13 cellular contexts compared by ENCODE assay signal in genomic region chr6:169035381-169036280, GRCh38.
DNase-seq lines count a peak whose midpoint lies in the region; ATAC-seq, FAIRE-seq and TF ChIP-seq lines count a peak whose summit lies in the region.
"Had no signal": no experiment of that assay in that cellular context is flagged by ENCODE, and none has a peak within 500 bp of the region (broad histone marks: within the 10 kb centered on the region; RNA-seq: fewer than 3 reads in every experiment).

No MANE protein-coding gene starts in this region.

- peak overlapping the region; percentile 72 for H3K9ac ChIP-seq in astrocyte (ENCODE audit: low read length)
- H3K9ac ChIP-seq in skeletal muscle satellite cell (ENCODE audit: low read depth, low read length): peak overlapping the region; percentile 5

- no peak for TF ChIP-seq CTCF in astrocyte (IDR thresholded peaks at IDR 0.05; ENCODE audit: insufficient read depth, low read depth, low read length)
- no peak for TF ChIP-seq CTCF in dorsolateral prefrontal cortex (IDR thresholded peaks at IDR 0.05 in 54 of 56, conservative IDR thresholded peaks at IDR 0.05 in 2 of 56; ENCODE audit: low read depth in 1 of 56, partially characterized antibody in 56 of 56)

- H3K4me3 ChIP-seq in astrocyte (ENCODE audit: insufficient read depth, low read depth, low read length): peak overlapping the region; percentile 15
- H3K4me3 ChIP-seq in skeletal muscle satellite cell (ENCODE audit: low read length): peak overlapping the region; percentile 11
- H3K4me3 ChIP-seq in dorsolateral prefrontal cortex: no peak overlapping the region
- H3K4me3 ChIP-seq: tibial nerve had no signal

- H3K27ac ChIP-seq in astrocyte (ENCODE audit: low read depth, low read length) (peak overlapping the region; percentile 80), dorsolateral prefrontal cortex (no peak overlapping the region)
- H3K27ac ChIP-seq: tibial nerve had no signal

- peaks cover 10% of the 10 kb centered on the region for H3K9me3 Mint-ChIP-seq in astrocyte (ENCODE audit: unreplicated experiment)
- H3K9me3 Mint-ChIP-seq in activated T-helper 17 cell treated with anti-CD3 and anti-CD28 coated beads, Interleukin-2, amount 50 U/mL, for 72 hours: peaks cover 5% of the 10 kb centered on the region

- H3K27me3 ChIP-seq in astrocyte (ENCODE audit: insufficient read depth, low read length) (no peaks in the 10 kb centered on the region), skeletal muscle satellite cell (ENCODE audit: control insufficient read depth, insufficient read depth, low read length) (no peaks in the 10 kb centered on the region), dorsolateral prefrontal cortex (peaks cover 0 to under 1% (median 0%) of the 10 kb centered on the region in 45 donors)
- H3K27me3 ChIP-seq: tibial nerve had no signal

- ATAC-seq in HG03135 (IDR thresholded peaks at IDR 0.05; ENCODE audit: unreplicated experiment): no peak
- ATAC-seq in HG03354 (IDR thresholded peaks at IDR 0.05; ENCODE audit: poor library complexity, severe bottlenecking, unreplicated experiment): no peak
- no peak for ATAC-seq in activated T-helper 17 cell treated with anti-CD3 and anti-CD28 coated beads, Interleukin-2, amount 50 U/mL, for 72 hours (replicated peaks)

- peak overlapping the region; percentile 77 for H3K27ac Mint-ChIP-seq in astrocyte (ENCODE audit: unreplicated experiment)
- no peak overlapping the region for H3K27ac Mint-ChIP-seq in activated T-helper 17 cell treated with anti-CD3 and anti-CD28 coated beads, Interleukin-2, amount 50 U/mL, for 72 hours
- H3K27ac Mint-ChIP-seq: endodermal cell had no signal

- no peaks in the 10 kb centered on the region for H3K79me2 ChIP-seq in astrocyte (ENCODE audit: insufficient read depth, low read length)

- FAIRE-seq in astrocyte (lab: Jason Lieb, UNC): peak; percentile 32
- FAIRE-seq: TTC549 had no signal

- H3K4me3 Mint-ChIP-seq in astrocyte (ENCODE audit: unreplicated experiment): no peak overlapping the region
- H3K4me3 Mint-ChIP-seq in activated T-helper 17 cell treated with anti-CD3 and anti-CD28 coated beads, Interleukin-2, amount 50 U/mL, for 72 hours: no peak overlapping the region
- H3K4me3 Mint-ChIP-seq: endodermal cell had no signal

- H4K20me1 ChIP-seq in astrocyte (ENCODE audit: insufficient read depth, low read length): no peaks in the 10 kb centered on the region

- peak overlapping the region; percentile 64 for H2AFZ ChIP-seq in astrocyte (ENCODE audit: low read depth, low read length)

- no peaks in the 10 kb centered on the region for H3K9me3 ChIP-seq in astrocyte (ENCODE audit: insufficient read depth, low read depth, low read length)
- no peaks in the 10 kb centered on the region for H3K9me3 ChIP-seq in skeletal muscle satellite cell (replicated peaks; ENCODE audit: low read length)

- peaks cover 6% of the 10 kb centered on the region for H3K4me1 Mint-ChIP-seq in astrocyte (ENCODE audit: low read depth, unreplicated experiment)
- H3K4me1 Mint-ChIP-seq in activated T-helper 17 cell treated with anti-CD3 and anti-CD28 coated beads, Interleukin-2, amount 50 U/mL, for 72 hours: no peaks in the 10 kb centered on the region
- H3K4me1 Mint-ChIP-seq: endodermal cell had no signal

- intact Hi-C loops in dorsolateral prefrontal cortex (cut with DNase I): no loop called here

- H3K4me1 ChIP-seq in astrocyte (ENCODE audit: insufficient read depth, low read length): peaks cover 16% of the 10 kb centered on the region
- peaks cover 23% of the 10 kb centered on the region for H3K4me1 ChIP-seq in skeletal muscle satellite cell (ENCODE audit: control insufficient read depth, insufficient read depth, low read length)
- H3K4me1 ChIP-seq: tibial nerve had no signal

- no peaks in the 10 kb centered on the region for H3K36me3 Mint-ChIP-seq in astrocyte (ENCODE audit: low read depth, unreplicated experiment)
- no peaks in the 10 kb centered on the region for H3K36me3 Mint-ChIP-seq in activated T-helper 17 cell treated with anti-CD3 and anti-CD28 coated beads, Interleukin-2, amount 50 U/mL, for 72 hours (ENCODE audit: low read depth)

- H3K4me2 ChIP-seq in astrocyte (ENCODE audit: low read length) (peak overlapping the region; percentile 72), skeletal muscle satellite cell (ENCODE audit: low read length) (peak overlapping the region; percentile 77)

- H3K36me3 ChIP-seq in astrocyte (ENCODE audit: insufficient read depth, low read length): no peaks in the 10 kb centered on the region
- no peaks in the 10 kb centered on the region for H3K36me3 ChIP-seq in skeletal muscle satellite cell (ENCODE audit: insufficient read depth, low read length)
- H3K36me3 ChIP-seq: tibial nerve had no signal

- DNase-seq in GOT3 (lab: John Stamatoyannopoulos, UW) (peak; percentile 13), astrocyte (ENCODE audit: low read depth) (peak; percentile 95), iris pigment epithelial cell (ENCODE audit: low read depth) (peak; percentile 76), dorsolateral prefrontal cortex (no peak)
- DNase-seq: endodermal cell, NCI-H345, RPMI8226 had no signal

- peaks cover 8% of the 10 kb centered on the region for H3K27me3 Mint-ChIP-seq in astrocyte (ENCODE audit: low read depth, unreplicated experiment)
- peaks cover 6% of the 10 kb centered on the region for H3K27me3 Mint-ChIP-seq in activated T-helper 17 cell treated with anti-CD3 and anti-CD28 coated beads, Interleukin-2, amount 50 U/mL, for 72 hours

Comparison
In these comparisons a context has a peak if more than half of its experiments do, and no peak if none do; other contexts are left out.
1. DNase-seq: peak in GOT3 (single experiment), astrocyte (single experiment) and iris pigment epithelial cell (single experiment); none in dorsolateral prefrontal cortex (0 of 10).
2. H3K4me3 ChIP-seq: peak in astrocyte (single experiment) and skeletal muscle satellite cell (single experiment); none in dorsolateral prefrontal cortex (0 of 59).